10 cellular contexts compared by ENCODE assay signal in genomic region chr22:49951001-49951677, GRCh38. TPM values are rescaled to one million over a fixed set of nuclear protein-coding genes. Genes with fewer than 3 reads are reported as not detected.
DNase-seq lines count a peak whose midpoint lies in the region; ATAC-seq, FAIRE-seq and TF ChIP-seq lines count a peak whose summit lies in the region.
"Had no signal": no experiment of that assay in that cellular context is flagged by ENCODE, and none has a peak within 500 bp of the region (broad histone marks: within the 10 kb centered on the region; RNA-seq: fewer than 3 reads in every experiment).

No MANE protein-coding gene starts in this region.

- H3K27me3 ChIP-seq in SJSA1 (replicated peaks) (no peaks in the 10 kb centered on the region), right lobe of liver (no peaks in the 10 kb centered on the region), SK-N-SH (ENCODE audit: insufficient read depth) (no peaks in the 10 kb centered on the region)

- no peak for ATAC-seq in right lobe of liver

- no peak overlapping the region for H3K9ac ChIP-seq in SK-N-SH

- TF ChIP-seq POLR2A in right lobe of liver (IDR thresholded peaks at IDR 0.05) = no peak

- no peak overlapping the region for H3K4me2 ChIP-seq in SK-N-SH

- TF ChIP-seq CTCF in 22Rv1 (IDR thresholded peaks at IDR 0.05) (no peak), GM20000 (IDR thresholded peaks at IDR 0.05; ENCODE audit: extremely low read depth, missing control alignments) (no peak), right lobe of liver (IDR thresholded peaks at IDR 0.05) (no peak), SK-N-SH (IDR thresholded peaks at IDR 0.05) (no peak)

- intact Hi-C loops in right lobe of liver (cut with DNase I) = no loop called here

- H3K4me1 ChIP-seq in SJSA1 (replicated peaks) (peaks cover 44% of the 10 kb centered on the region), right lobe of liver (peaks cover 3 to 38% (median 23%) of the 10 kb centered on the region in 4 donors), SK-N-SH (ENCODE audit: control insufficient read depth in 1 of 2, insufficient read depth in 2 of 2, low read depth in 1 of 2, low read length in 1 of 2) (peaks cover 13 to 40% of the 10 kb centered on the region in 2 experiments; a peak in 3 of 4 replicates)

- no peak for FAIRE-seq in urothelium cell line (lab: Jason Lieb, UNC)

- H3K27ac ChIP-seq in 22Rv1 = peak overlapping the region; percentile 99
- peak overlapping the region; percentile 93 for H3K27ac ChIP-seq in SJSA1
- H3K27ac ChIP-seq in right lobe of liver = peak overlapping the region in 2 of 3 donors; percentile 22 to 24
- no peak overlapping the region for H3K27ac ChIP-seq in SK-N-SH (ENCODE audit: low read depth in 2 of 2, low read length in 1 of 2)

- WGBS in right lobe of liver (ENCODE audit: insufficient coverage, low coverage, low lambda C conversion rate, missing lambda C conversion rate) = 58% methylated on average over 12 of the region's 28 CpGs
- WGBS in SK-N-SH (ENCODE audit: low lambda C conversion rate) = 90% methylated on average over 13 of the region's 28 CpGs

- H3K4me3 ChIP-seq in SJSA1 = no peak overlapping the region
- H3K4me3 ChIP-seq in right lobe of liver = no peak overlapping the region
- H3K4me3 ChIP-seq in SK-N-SH (ENCODE audit: low read depth in 2 of 2, low read length in 1 of 2) = no peak overlapping the region

- peaks cover 5% of the 10 kb centered on the region for H3F3A ChIP-seq in SK-N-SH (replicated peaks; ENCODE audit: insufficient read depth)

- TF ChIP-seq RAD21 in SK-N-SH (IDR thresholded peaks at IDR 0.05; ENCODE audit: low read length) = no peak

- H3K9me2 ChIP-seq in SK-N-SH = no peaks in the 10 kb centered on the region

- TF ChIP-seq EP300 in SK-N-SH (IDR thresholded peaks at IDR 0.05; ENCODE audit: borderline replicate concordance in 1 of 2, low read depth in 1 of 2, low read length in 1 of 2) = no peak

- POLR2A ChIA-PET in SK-N-SH (lab: Yijun Ruan, JAX) = no interaction called here

- no peaks in the 10 kb centered on the region for H3K79me2 ChIP-seq in SK-N-SH (ENCODE audit: insufficient read depth)

- 0 out of 2 replicates have a peak, but pooled peaks cover 2% of the 10 kb centered on the region for H3K9me3 ChIP-seq in SJSA1 (replicated peaks)
- no peaks in the 10 kb centered on the region for H3K9me3 ChIP-seq in right lobe of liver
- no peaks in the 10 kb centered on the region for H3K9me3 ChIP-seq in SK-N-SH

- H3K36me3 ChIP-seq in SJSA1 (no peaks in the 10 kb centered on the region), right lobe of liver (no peaks in the 10 kb centered on the region), SK-N-SH (replicated peaks in 1 of 2; ENCODE audit: control insufficient read depth in 1 of 2, insufficient read depth in 2 of 2, low read length in 1 of 2) (no peaks in the 10 kb centered on the region)

- no peak overlapping the region for H2AFZ ChIP-seq in SK-N-SH (ENCODE audit: low read depth)

- CTCF ChIA-PET in SK-N-SH (lab: Yijun Ruan, JAX) = interaction anchor here (0.9 to 2.1 kb wide), 2 partner anchors 38 to 79 kb away, joined by 3 to 9 read pairs; no protein-coding TSS in a partner anchor

- DNase-seq in GM20000 (ENCODE audit: low spot score) (peak; percentile 63), SJSA1 (ENCODE audit: low read depth in 1 of 2, low spot score in 2 of 2) (peak in 1 of 2 experiments; percentile 91), right lobe of liver (peak in 1 of 3 donors; percentile 89), urothelium cell line (ENCODE audit: low spot score) (no peak), SK-N-SH (no peak), cerebellar cortex (ENCODE audit: low spot score) (no peak), AML-193 (lab: John Stamatoyannopoulos, UW) (no peak)
- DNase-seq: CD4-positive, alpha-beta memory T cell; NCI-H1092 had no signal

- no peaks in the 10 kb centered on the region for H4K20me1 ChIP-seq in SK-N-SH (ENCODE audit: insufficient read depth)

TF ChIP-seq in SK-N-SH, 30 proteins besides CTCF, POLR2A, EP300 and RAD21:
- TF ChIP-seq EZH2phosphoT487 (IDR thresholded peaks at IDR 0.05; ENCODE audit: borderline replicate concordance, low read depth) (no peak), TEAD4 (IDR thresholded peaks at IDR 0.05; ENCODE audit: borderline replicate concordance, insufficient read depth) (no peak), YY1 (IDR thresholded peaks at IDR 0.05; ENCODE audit: low read depth) (no peak), MEF2A (IDR thresholded peaks at IDR 0.05; ENCODE audit: borderline replicate concordance, low read depth) (no peak), NRF1 (IDR thresholded peaks at IDR 0.05; ENCODE audit: low read depth, low read length) (no peak), GATA2 (CRISPR knock-in tag; IDR thresholded peaks at IDR 0.05) (no peak), FOXJ3 (CRISPR knock-in tag; IDR thresholded peaks at IDR 0.05) (no peak), GABPA (IDR thresholded peaks at IDR 0.05; ENCODE audit: low read depth) (no peak), SIN3A (IDR thresholded peaks at IDR 0.05; ENCODE audit: borderline replicate concordance, low read depth, low read length) (no peak), MAX (IDR thresholded peaks at IDR 0.05; ENCODE audit: low read depth) (no peak), RFX5 (IDR thresholded peaks at IDR 0.05; ENCODE audit: low read length) (no peak), FOSL2 (IDR thresholded peaks at IDR 0.05; ENCODE audit: borderline replicate concordance, low read depth) (no peak), MXI1 (IDR thresholded peaks at IDR 0.05; ENCODE audit: low read depth, low read length) (no peak)

RNA-seq across cellular contexts. Expression of gene PIM3, which starts 9.4 kb away (rescaled TPM):
- total RNA-seq in SJSA1 (2014; rRNA removed; shearing (Covaris generic)) = 53.0 and 55.8 TPM in 2 replicates
- 10 to 100 TPM; 26.7 to 64.4 (median 32.8) TPM for total RNA-seq in right lobe of liver
- 9.9 and 15.3 TPM in 2 replicates for polyA plus RNA-seq in SK-N-SH (2012; rRNA removed)
- 6.3 and 10.1 TPM in 2 replicates for polyA plus RNA-seq in SK-N-SH (2012; cell fraction: cytosol; rRNA removed)
- 22.4 and 23.7 TPM in 2 replicates for polyA plus RNA-seq in SK-N-SH (2012; cell fraction: nucleus; rRNA removed)

RNA-seq across cellular contexts. Expression of gene CRELD2, which starts 32.7 kb away (rescaled TPM):
- total RNA-seq in SJSA1 (2014; rRNA removed; shearing (Covaris generic)) = 88.0 and 145 TPM in 2 replicates
- 10 to 100 TPM; 26.0 to 56.4 (median 47.8) TPM for total RNA-seq in right lobe of liver
- polyA plus RNA-seq in SK-N-SH (2012; rRNA removed) = 92.5 and 113 TPM in 2 replicates
- 66.3 and 80.8 TPM in 2 replicates for polyA plus RNA-seq in SK-N-SH (2012; cell fraction: cytosol; rRNA removed)
- polyA plus RNA-seq in SK-N-SH (2012; cell fraction: nucleus; rRNA removed) = 104 and 142 TPM in 2 replicates

RNA-seq across cellular contexts. Expression of gene ALG12, which starts 32.9 kb away (rescaled TPM):
- total RNA-seq in SJSA1 (2014; rRNA removed; shearing (Covaris generic)) = 10.6 and 19.6 TPM in 2 replicates
- 10 to 100 TPM; 15.1 to 19.0 (median 16.6) TPM for total RNA-seq in right lobe of liver
- 7.5 and 9.9 TPM in 2 replicates for polyA plus RNA-seq in SK-N-SH (2012; rRNA removed)
- 6.0 and 8.3 TPM in 2 replicates for polyA plus RNA-seq in SK-N-SH (2012; cell fraction: cytosol; rRNA removed)
- polyA plus RNA-seq in SK-N-SH (2012; cell fraction: nucleus; rRNA removed) = 23.2 and 25.7 TPM in 2 replicates

Comparison
In these comparisons a context has a peak if more than half of its experiments do, and no peak if none do; other contexts are left out.
1. H3K27ac ChIP-seq: peak in 22Rv1 (single experiment), SJSA1 (single experiment) and right lobe of liver (2 of 3); none in SK-N-SH (0 of 2).